In genomic region chr12:78149459-78149858, GRCh38 we compare ENCODE assay signal across 1 cellular context.
TF ChIP-seq lines count a peak whose summit lies in the region.

No MANE protein-coding gene starts in this region.

TF ChIP-seq in WTC11, 78 proteins besides CTCF, POLR2A, EP300 and RAD21 (continued from another document):
- TF ChIP-seq ZNF532 (CRISPR knock-in tag; IDR thresholded peaks at IDR 0.05; ENCODE audit: borderline replicate concordance) = no peak
- TF ChIP-seq GTF2I (CRISPR knock-in tag; conservative IDR thresholded peaks at IDR 0.05) = no peak
TF ChIP-seq in WTC11: peak in this region for 0.
